1 cellular context compared by ENCODE assay signal in genomic region chr7:2863461-2864066, GRCh38.
TF ChIP-seq lines count a peak whose summit lies in the region.

No MANE protein-coding gene starts in this region.

TF ChIP-seq in HepG2, 621 proteins besides CTCF, POLR2A, EP300 and RAD21 (continued from another document and continues in another):
- TF ChIP-seq RBM22 (optimal IDR thresholded peaks at IDR 0.05; ENCODE audit: low read length) = no peak
- 0 out of 2 replicates have a peak, but pooled peaks have one; percentile 25 for TF ChIP-seq ZBTB3 (CRISPR knock-in tag; IDR thresholded peaks at IDR 0.05; ENCODE audit: borderline replicate concordance, low read depth)
- no peak for TF ChIP-seq CSRNP2 (CRISPR knock-in tag; conservative IDR thresholded peaks at IDR 0.05; ENCODE audit: low read depth)
- no peak for TF ChIP-seq ZNF101 (CRISPR knock-in tag; IDR thresholded peaks at IDR 0.05; ENCODE audit: borderline replicate concordance, low read depth)
- peak; percentile 74 for TF ChIP-seq ZNF441 (CRISPR knock-in tag; IDR thresholded peaks at IDR 0.05; ENCODE audit: borderline replicate concordance)
- TF ChIP-seq HHEX (CRISPR knock-in tag; IDR thresholded peaks at IDR 0.05) = no peak
- peak; percentile 80 for TF ChIP-seq ZNF574 (CRISPR knock-in tag; IDR thresholded peaks at IDR 0.05)
- no peak for TF ChIP-seq ZNF136 (CRISPR knock-in tag; IDR thresholded peaks at IDR 0.05; ENCODE audit: low read depth)
- no peak for TF ChIP-seq ZFAT (CRISPR knock-in tag; conservative IDR thresholded peaks at IDR 0.05)
- no peak for TF ChIP-seq ATM (IDR thresholded peaks at IDR 0.05; ENCODE audit: borderline replicate concordance)
- no peak for TF ChIP-seq CHD4 (IDR thresholded peaks at IDR 0.05; ENCODE audit: borderline replicate concordance, low read length)
- no peak for TF ChIP-seq ZC3H13 (CRISPR knock-in tag; IDR thresholded peaks at IDR 0.05)
- TF ChIP-seq ZNF501 (CRISPR knock-in tag; IDR thresholded peaks at IDR 0.05) = no peak
- no peak for TF ChIP-seq ZNF547 (CRISPR knock-in tag; IDR thresholded peaks at IDR 0.05)
- no peak for TF ChIP-seq ZNF276 (CRISPR knock-in tag; IDR thresholded peaks at IDR 0.05; ENCODE audit: low read depth)
- peak; percentile 43; the same call in 1 of the 2 replicates for TF ChIP-seq ZNF839 (CRISPR knock-in tag; IDR thresholded peaks at IDR 0.05; ENCODE audit: borderline replicate concordance)
- TF ChIP-seq ZUFSP (CRISPR knock-in tag; IDR thresholded peaks at IDR 0.05; ENCODE audit: borderline replicate concordance) = no peak
- peak in 1 of 2 experiments; percentile 47; a peak in 2 of 4 replicates for TF ChIP-seq ATF4 (CRISPR knock-in tag; IDR thresholded peaks at IDR 0.05)
- TF ChIP-seq KLF13 (CRISPR knock-in tag; IDR thresholded peaks at IDR 0.05) = no peak
- peak; percentile 55; the same call in 1 of the 2 replicates for TF ChIP-seq KMT2A (CRISPR knock-in tag; IDR thresholded peaks at IDR 0.05)
- TF ChIP-seq KLF6 (CRISPR knock-in tag; IDR thresholded peaks at IDR 0.05) = 0 out of 2 replicates have a peak, but pooled peaks have one; percentile 36
- TF ChIP-seq ZNF687 (CRISPR knock-in tag; IDR thresholded peaks at IDR 0.05) = peak; percentile 99
- TF ChIP-seq ZNF343 (CRISPR knock-in tag; IDR thresholded peaks at IDR 0.05) = no peak
- TF ChIP-seq PREB (CRISPR knock-in tag; IDR thresholded peaks at IDR 0.05) = no peak
- TF ChIP-seq ZNF543 (CRISPR knock-in tag; IDR thresholded peaks at IDR 0.05) = no peak; the same call in 1 of the 2 replicates
- TF ChIP-seq PRDM15 (CRISPR knock-in tag; IDR thresholded peaks at IDR 0.05) = no peak
- TF ChIP-seq NFYC (CRISPR knock-in tag; IDR thresholded peaks at IDR 0.05) = no peak; the same call in 1 of the 2 replicates
- TF ChIP-seq ZBTB43 (CRISPR knock-in tag; conservative IDR thresholded peaks at IDR 0.05) = peak; percentile 63; the same call in 1 of the 2 replicates
- no peak for TF ChIP-seq ZSCAN21 (CRISPR knock-in tag; IDR thresholded peaks at IDR 0.05; ENCODE audit: borderline replicate concordance)
- TF ChIP-seq ZNF549 (CRISPR knock-in tag; IDR thresholded peaks at IDR 0.05) = no peak
- no peak for TF ChIP-seq DBP (CRISPR knock-in tag; IDR thresholded peaks at IDR 0.05; ENCODE audit: not compliant biosample characterization)
- no peak for TF ChIP-seq ZNF329 (CRISPR knock-in tag; IDR thresholded peaks at IDR 0.05; ENCODE audit: low read depth)
- no peak for TF ChIP-seq ZNF766 (CRISPR knock-in tag; IDR thresholded peaks at IDR 0.05; ENCODE audit: borderline replicate concordance)
